18 cellular contexts compared by ENCODE assay signal in the genomic region with DNA sequence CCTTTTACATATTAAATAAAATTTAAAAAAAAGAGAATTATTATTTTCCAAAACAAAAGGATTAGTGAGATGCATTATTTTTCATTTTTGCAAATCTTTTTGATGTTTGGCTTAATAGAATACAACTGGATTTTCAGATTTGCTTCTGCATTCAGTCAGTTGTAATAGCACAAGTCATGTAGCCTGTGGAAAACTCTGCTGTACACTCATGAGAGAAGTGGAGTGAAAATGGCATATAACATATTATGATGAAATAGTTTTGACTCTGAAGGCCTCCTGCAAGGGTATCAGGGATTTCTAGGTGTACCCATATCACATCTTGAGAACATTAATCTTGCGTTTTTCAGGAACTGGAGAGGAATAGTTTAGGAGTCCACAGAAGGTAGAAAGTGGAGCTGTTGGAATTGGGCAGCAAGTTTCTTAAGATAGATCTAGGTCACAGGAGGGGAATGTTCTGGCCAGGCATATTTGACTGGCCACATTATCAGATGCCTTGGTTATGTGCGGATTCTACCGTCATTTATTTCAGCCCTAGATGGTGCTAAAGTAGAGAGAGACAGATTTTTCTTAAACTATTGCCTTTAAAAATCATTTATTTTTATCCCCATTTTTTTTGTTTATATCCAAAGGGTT. TPM values are rescaled to one million over a fixed set of nuclear protein-coding genes. Genes with fewer than 3 reads are reported as not detected.
DNase-seq lines count a peak whose midpoint lies in the region; ATAC-seq and TF ChIP-seq lines count a peak whose summit lies in the region.
"Had no signal": no experiment of that assay in that cellular context is flagged by ENCODE, and none has a peak within 500 bp of the region (broad histone marks: within the 10 kb centered on the region; RNA-seq: fewer than 3 reads in every experiment).

No MANE protein-coding gene starts in this region.

- CTCF ChIA-PET in activated CD4-positive, alpha-beta T cell treated with anti-CD3 and anti-CD28 coated beads for 36 hours (lab: Charles Lee): interaction anchor here (0.7 to 1.2 kb wide), 5 partner anchors 14 to 202 kb away, joined by 3 to 4 read pairs (median 3); no protein-coding TSS in a partner anchor
- CTCF ChIA-PET in activated CD4-positive, alpha-beta T cell treated with anti-CD3 and anti-CD28 coated beads, Interleukin-2, amount 10 ng/mL, durations not matched to agents 7 days and 5 days (lab: Charles Lee): interaction anchor here (0.7 kb wide), 1 partner anchor 190 kb away, joined by 3 read pairs; a partner anchor contains a TSS

- POLR2A ChIA-PET in activated CD4-positive, alpha-beta T cell treated with anti-CD3 and anti-CD28 coated beads for 36 hours (lab: Charles Lee): interaction anchor here (1.5 kb wide), 1 partner anchor 16 kb away, joined by 5 read pairs; a partner anchor contains a TSS
- POLR2A ChIA-PET in activated CD4-positive, alpha-beta T cell treated with anti-CD3 and anti-CD28 coated beads, Interleukin-2, amount 10 ng/mL, durations not matched to agents 7 days and 5 days (lab: Charles Lee): no interaction called here

- no peak for DNase-seq in activated CD4-positive, alpha-beta T cell treated with anti-CD3 and anti-CD28 coated beads for 36 hours
- no peak for DNase-seq in activated CD4-positive, alpha-beta T cell treated with anti-CD3 and anti-CD28 coated beads, Interleukin-2, amount 10 ng/mL, durations not matched to agents 7 days and 5 days
- DNase-seq in ascending aorta (ENCODE audit: low spot score in 2 of 2) (no peak), left ventricle myocardium superior (no peak), NCI-H2171 treated with DMSO at 0.1 percent for 48 hours (lab: John Stamatoyannopoulos, UW) (no peak), NCI-H1436 (lab: John Stamatoyannopoulos, UW) (no peak)
- no peak for DNase-seq in stimulated activated effector memory CD8-positive, alpha-beta T cell treated with anti-CD3 and anti-CD28 coated beads, Interleukin-12 subunit alpha, Interleukin-12 subunit beta, amount 100 ng/mL, for 72 hours (ENCODE audit: low spot score in 2 of 2)
- DNase-seq: activated CD8-positive, alpha-beta memory T cell treated with anti-CD3 and anti-CD28 coated beads for 24 hours; activated naive CD8-positive, alpha-beta T cell treated with anti-CD3 and anti-CD28 coated beads, Interleukin-2, amount 10 ng/mL, durations not matched to agents 7 days and 5 days; Calu3; foreskin melanocyte; islet precursor cell; NCI-H1092 had no signal

- H3K4me3 ChIP-seq in ascending aorta: no peak overlapping the region
- H3K4me3 ChIP-seq: neural progenitor cell, skin epidermis had no signal

- peaks cover 18% of the 10 kb centered on the region for H3K36me3 Mint-ChIP-seq in activated CD4-positive, alpha-beta T cell treated with anti-CD3 and anti-CD28 coated beads for 36 hours (ENCODE audit: low read depth)
- peaks cover 54% of the 10 kb centered on the region for H3K36me3 Mint-ChIP-seq in activated CD4-positive, alpha-beta T cell treated with anti-CD3 and anti-CD28 coated beads, Interleukin-2, amount 10 ng/mL, durations not matched to agents 7 days and 5 days (ENCODE audit: low read depth)
- H3K36me3 Mint-ChIP-seq in stimulated activated effector memory CD8-positive, alpha-beta T cell treated with anti-CD3 and anti-CD28 coated beads, Interleukin-12 subunit alpha, Interleukin-12 subunit beta, amount 100 ng/mL, for 72 hours: peaks cover 14% of the 10 kb centered on the region

- H3K4me1 Mint-ChIP-seq in activated CD4-positive, alpha-beta T cell treated with anti-CD3 and anti-CD28 coated beads for 36 hours: peaks cover 63% of the 10 kb centered on the region
- H3K4me1 Mint-ChIP-seq in activated CD4-positive, alpha-beta T cell treated with anti-CD3 and anti-CD28 coated beads, Interleukin-2, amount 10 ng/mL, durations not matched to agents 7 days and 5 days: peaks cover 57% of the 10 kb centered on the region
- peaks cover 51% of the 10 kb centered on the region for H3K4me1 Mint-ChIP-seq in stimulated activated effector memory CD8-positive, alpha-beta T cell treated with anti-CD3 and anti-CD28 coated beads, Interleukin-12 subunit alpha, Interleukin-12 subunit beta, amount 100 ng/mL, for 72 hours
- H3K4me1 Mint-ChIP-seq: neural progenitor cell had no signal

- H3K27me3 ChIP-seq in ascending aorta: no peaks in the 10 kb centered on the region
- H3K27me3 ChIP-seq: neural progenitor cell had no signal

- peak overlapping the region; percentile 84 to 86 for H3K27ac ChIP-seq in ascending aorta
- H3K27ac ChIP-seq: neural progenitor cell, RWPE1 had no signal

- H3K9me3 Mint-ChIP-seq in activated CD4-positive, alpha-beta T cell treated with anti-CD3 and anti-CD28 coated beads for 36 hours (ENCODE audit: low read depth): peaks cover 4% of the 10 kb centered on the region
- H3K9me3 Mint-ChIP-seq in activated CD4-positive, alpha-beta T cell treated with anti-CD3 and anti-CD28 coated beads, Interleukin-2, amount 10 ng/mL, durations not matched to agents 7 days and 5 days: peaks cover 6% of the 10 kb centered on the region
- H3K9me3 Mint-ChIP-seq in stimulated activated effector memory CD8-positive, alpha-beta T cell treated with anti-CD3 and anti-CD28 coated beads, Interleukin-12 subunit alpha, Interleukin-12 subunit beta, amount 100 ng/mL, for 72 hours: no peaks in the 10 kb centered on the region
- H3K9me3 Mint-ChIP-seq: activated naive CD8-positive, alpha-beta T cell treated with anti-CD3 and anti-CD28 coated beads, Interleukin-2, amount 10 ng/mL, durations not matched to agents 7 days and 5 days had no signal

- TF ChIP-seq CTCF in ascending aorta (IDR thresholded peaks at IDR 0.05): peak in 1 of 3 experiments; percentile 27

- no peaks in the 10 kb centered on the region for H3K9me3 ChIP-seq in ascending aorta

- H3K27ac Mint-ChIP-seq in activated CD4-positive, alpha-beta T cell treated with anti-CD3 and anti-CD28 coated beads for 36 hours: peak overlapping the region; percentile 71
- H3K27ac Mint-ChIP-seq in activated CD4-positive, alpha-beta T cell treated with anti-CD3 and anti-CD28 coated beads, Interleukin-2, amount 10 ng/mL, durations not matched to agents 7 days and 5 days: no peak overlapping the region
- H3K27ac Mint-ChIP-seq in stimulated activated effector memory CD8-positive, alpha-beta T cell treated with anti-CD3 and anti-CD28 coated beads, Interleukin-12 subunit alpha, Interleukin-12 subunit beta, amount 100 ng/mL, for 72 hours: peak overlapping the region; percentile 79
- H3K27ac Mint-ChIP-seq: activated naive CD8-positive, alpha-beta T cell treated with anti-CD3 and anti-CD28 coated beads, Interleukin-2, amount 10 ng/mL, durations not matched to agents 7 days and 5 days; neural progenitor cell; T-helper 2 cell treated with Interferon-gamma antibody and Interleukin-4, amounts not matched to agents 5 μg/mL and 100 μg/mL, for 36 hours had no signal

- ATAC-seq in activated CD4-positive, alpha-beta T cell treated with anti-CD3 and anti-CD28 coated beads for 36 hours: no peak
- ATAC-seq in left ventricle myocardium superior: peak; percentile 88
- ATAC-seq in stimulated activated effector memory CD8-positive, alpha-beta T cell treated with anti-CD3 and anti-CD28 coated beads, Interleukin-12 subunit alpha, Interleukin-12 subunit beta, amount 100 ng/mL, for 72 hours: no peak
- no peak for ATAC-seq in HG02973 (IDR thresholded peaks at IDR 0.05; ENCODE audit: unreplicated experiment)

- H3K36me3 ChIP-seq in ascending aorta: no peaks in the 10 kb centered on the region
- H3K36me3 ChIP-seq: neural progenitor cell had no signal

- intact Hi-C loops in activated CD4-positive, alpha-beta T cell treated with anti-CD3 and anti-CD28 coated beads for 36 hours (cut with DNase I, micrococcal nuclease): no loop called here
- intact Hi-C loops in ascending aorta (cut with DNase I): no loop called here
- intact Hi-C loops in left ventricle myocardium superior (cut with micrococcal nuclease): no loop called here

- peaks cover 0 to 5% of the 10 kb centered on the region in 2 donors for H3K4me1 ChIP-seq in ascending aorta

- H3K4me3 Mint-ChIP-seq in activated CD4-positive, alpha-beta T cell treated with anti-CD3 and anti-CD28 coated beads for 36 hours: no peak overlapping the region
- no peak overlapping the region for H3K4me3 Mint-ChIP-seq in activated CD4-positive, alpha-beta T cell treated with anti-CD3 and anti-CD28 coated beads, Interleukin-2, amount 10 ng/mL, durations not matched to agents 7 days and 5 days
- no peak overlapping the region for H3K4me3 Mint-ChIP-seq in stimulated activated effector memory CD8-positive, alpha-beta T cell treated with anti-CD3 and anti-CD28 coated beads, Interleukin-12 subunit alpha, Interleukin-12 subunit beta, amount 100 ng/mL, for 72 hours
- H3K4me3 Mint-ChIP-seq: activated naive CD8-positive, alpha-beta T cell treated with anti-CD3 and anti-CD28 coated beads, Interleukin-2, amount 10 ng/mL, durations not matched to agents 7 days and 5 days; neural progenitor cell; T-helper 2 cell treated with Interferon-gamma antibody and Interleukin-4, amounts not matched to agents 5 μg/mL and 100 μg/mL, for 36 hours had no signal

- no peaks in the 10 kb centered on the region for H3K27me3 Mint-ChIP-seq in activated CD4-positive, alpha-beta T cell treated with anti-CD3 and anti-CD28 coated beads for 36 hours
- no peaks in the 10 kb centered on the region for H3K27me3 Mint-ChIP-seq in activated CD4-positive, alpha-beta T cell treated with anti-CD3 and anti-CD28 coated beads, Interleukin-2, amount 10 ng/mL, durations not matched to agents 7 days and 5 days
- H3K27me3 Mint-ChIP-seq: activated naive CD8-positive, alpha-beta T cell treated with anti-CD3 and anti-CD28 coated beads, Interleukin-2, amount 10 ng/mL, durations not matched to agents 7 days and 5 days had no signal

RNA-seq across cellular contexts. Expression of a gene that starts 16.4 kb away (rescaled TPM):
- total RNA-seq in activated CD4-positive, alpha-beta T cell treated with anti-CD3 and anti-CD28 coated beads for 36 hours: 10 to 100 TPM; 45.8 to 46.7 TPM
- 10 to 100 TPM; 91.4 to 97.2 TPM for total RNA-seq in activated CD4-positive, alpha-beta T cell treated with anti-CD3 and anti-CD28 coated beads, Interleukin-2, amount 10 ng/mL, durations not matched to agents 7 days and 5 days
- 35.3 TPM for total RNA-seq in ascending aorta
- total RNA-seq in left ventricle myocardium superior: 53.0 TPM
